8 cellular contexts compared by ENCODE assay signal in the genomic region with DNA sequence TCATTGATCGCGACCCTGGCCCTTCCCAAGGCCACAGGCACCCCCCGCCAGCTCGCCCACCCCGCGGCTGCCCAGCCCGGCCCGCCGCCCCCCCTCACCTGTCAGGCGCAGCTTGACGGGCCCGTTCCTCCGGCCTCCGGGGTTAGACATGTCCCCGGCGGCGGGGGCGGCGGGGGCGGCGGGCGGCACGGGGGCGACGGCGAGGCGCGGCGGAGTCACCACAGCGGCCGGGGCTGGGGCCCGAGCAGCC. TPM values are rescaled to one million over a fixed set of nuclear protein-coding genes. Genes with fewer than 3 reads are reported as not detected.
DNase-seq lines count a peak whose midpoint lies in the region; ATAC-seq, FAIRE-seq and TF ChIP-seq lines count a peak whose summit lies in the region.

No MANE protein-coding gene starts in this region.

- H3K4me3 ChIP-seq in astrocyte of the cerebellum (ENCODE audit: low read depth, low read length), result peak overlapping the region; percentile 66
- H3K4me3 ChIP-seq in HepG2 (replicated peaks in 1 of 3; ENCODE audit: insufficient read depth in 1 of 3, low read depth in 2 of 3, low read length in 3 of 3), result peak overlapping the region; percentile 87 to 94 (median 90)
- H3K4me3 ChIP-seq in thyroid gland (replicated peaks in 1 of 3), result peak overlapping the region; percentile 66 to 86 (median 74)

- peak; percentile 38 for ATAC-seq in GM19023 (IDR thresholded peaks at IDR 0.05; ENCODE audit: unreplicated experiment)
- peak; percentile 44 for ATAC-seq in HG03432 (IDR thresholded peaks at IDR 0.05; ENCODE audit: unreplicated experiment)
- ATAC-seq in HepG2, result no peak

- DNase-seq in astrocyte of the cerebellum (ENCODE audit: low read depth) (no peak), HepG2 (ENCODE audit: low spot score) (no peak), thyroid gland (peak; percentile 57 to 58), erythroblast (lab: John Stamatoyannopoulos, UW) (no peak), H54 (ENCODE audit: insufficient read length, low spot score) (no peak)
- no peak for DNase-seq in stimulated activated CD4-positive, alpha-beta T cell treated with anti-CD3 and anti-CD28 coated beads, Interleukin-2, amount 100 ng/mL, for 24 hours

- H3K27me3 ChIP-seq in HepG2 (ENCODE audit: control insufficient read depth in 1 of 2, insufficient read depth in 2 of 2, low read length in 2 of 2) (no peaks in the 10 kb centered on the region), thyroid gland (no peaks in the 10 kb centered on the region)

- peaks cover 5% of the 10 kb centered on the region; the same call in 1 of the 2 replicates for H4K20me1 ChIP-seq in HepG2 (ENCODE audit: insufficient read depth, low read length)

- H3K4me1 ChIP-seq in HepG2 (ENCODE audit: insufficient read depth, low read length), result peaks cover 51% of the 10 kb centered on the region
- peaks cover 22 to 27% of the 10 kb centered on the region in 2 donors for H3K4me1 ChIP-seq in thyroid gland

- TF ChIP-seq POLR2A in HepG2 (IDR thresholded peaks at IDR 0.05; ENCODE audit: insufficient read depth in 1 of 2, low read depth in 2 of 2, low read length in 2 of 2), result no peak
- TF ChIP-seq POLR2A in thyroid gland (IDR thresholded peaks at IDR 0.05), result no peak
- TF ChIP-seq POLR2A in erythroblast (IDR thresholded peaks at IDR 0.05; ENCODE audit: low read length), result no peak
- TF ChIP-seq POLR2A in H54 (IDR thresholded peaks at IDR 0.05; ENCODE audit: low read depth, low read length), result no peak

- no peak for TF ChIP-seq EP300 in HepG2 (IDR thresholded peaks at IDR 0.05; ENCODE audit: low read depth in 2 of 2, low read length in 2 of 2)
- TF ChIP-seq EP300 in HepG2 (CRISPR knock-in tag; IDR thresholded peaks at IDR 0.05; ENCODE audit: borderline replicate concordance), result no peak

- in situ Hi-C loops in astrocyte of the cerebellum (cut with HindIII; ENCODE audit: low sequenced_read_pairs), result no loop called here
- in situ Hi-C loops in HepG2 (cut with HindIII; ENCODE audit: extremely low pct_ligation_motif_present, low pct_unique_long_range_greater_than_20kb), result no loop called here

- intact Hi-C loops in HepG2 (cut with micrococcal nuclease; ENCODE audit: unreplicated experiment) (loop anchor here (5.0 kb wide), 3 partner anchors 76 to 154 kb away; a partner anchor contains a TSS), thyroid gland (cut with DNase I) (loop anchor here (10.0 kb wide), 1 partner anchor 73 kb away; no protein-coding TSS in a partner anchor)

- no peak for TF ChIP-seq RAD21 in HepG2 (CRISPR knock-in tag; IDR thresholded peaks at IDR 0.05)

- TF ChIP-seq CTCF in astrocyte of the cerebellum (IDR thresholded peaks at IDR 0.05; ENCODE audit: low read depth, low read length, missing control alignments) (no peak), HepG2 (CRISPR knock-in tag; IDR thresholded peaks at IDR 0.05) (no peak), thyroid gland (IDR thresholded peaks at IDR 0.05) (no peak)

- POLR2A ChIA-PET in HepG2 (lab: Yijun Ruan, JAX), result interaction anchor here (0.6 to 2.8 kb wide), 9 partner anchors 9 to 156 kb away, joined by 3 to 18 read pairs (median 4); a partner anchor contains a TSS

- 0% methylated on average over 9 of the region's 32 CpGs for WGBS in HepG2 (ENCODE audit: low lambda C conversion rate)
- 0% methylated on average over 2 to 3 of the region's 32 CpGs for WGBS in thyroid gland, 2 donors

- peak overlapping the region; percentile 79 for H3K9ac ChIP-seq in HepG2 (ENCODE audit: insufficient read depth, low read depth, low read length)

- no TSS peak for BruUV-seq in HepG2 (replicated peaks; lab: Mats Ljungman, UMichigan)

- peaks cover 48% of the 10 kb centered on the region for H3K79me2 ChIP-seq in HepG2 (ENCODE audit: insufficient read depth, low read length)

- H3K9me3 ChIP-seq in HepG2 (ENCODE audit: low read length) (no peaks in the 10 kb centered on the region), thyroid gland (no peaks in the 10 kb centered on the region)

- H3K4me2 ChIP-seq in HepG2 (ENCODE audit: low read depth, low read length), result peak overlapping the region; percentile 95

- H3K27ac ChIP-seq in HepG2 (ENCODE audit: extremely low read length, insufficient read depth, low read length), result peak overlapping the region; percentile 57
- peak overlapping the region; percentile 79 to 83 (median 83) for H3K27ac ChIP-seq in thyroid gland

- no peak overlapping the region for H2AFZ ChIP-seq in HepG2 (ENCODE audit: low read length)

- CTCF ChIA-PET in HepG2 (lab: Yijun Ruan, JAX; ENCODE audit: low intra/inter-chr PET ratio, low total read pairs), result no interaction called here

- no peak for FAIRE-seq in HepG2 (lab: Jason Lieb, UNC)
- FAIRE-seq in H54 (lab: Jason Lieb, UNC), result no peak

- H3K36me3 ChIP-seq in HepG2 (replicated peaks in 1 of 2; ENCODE audit: control insufficient read depth in 1 of 2, insufficient read depth in 2 of 2, low read length in 2 of 2), result no peaks in the 10 kb centered on the region
- H3K36me3 ChIP-seq in thyroid gland, result no peaks in the 10 kb centered on the region

TF ChIP-seq in HepG2, 621 proteins besides CTCF, POLR2A, EP300 and RAD21 (continues in another document):
- TF ChIP-seq, protein P1, sequence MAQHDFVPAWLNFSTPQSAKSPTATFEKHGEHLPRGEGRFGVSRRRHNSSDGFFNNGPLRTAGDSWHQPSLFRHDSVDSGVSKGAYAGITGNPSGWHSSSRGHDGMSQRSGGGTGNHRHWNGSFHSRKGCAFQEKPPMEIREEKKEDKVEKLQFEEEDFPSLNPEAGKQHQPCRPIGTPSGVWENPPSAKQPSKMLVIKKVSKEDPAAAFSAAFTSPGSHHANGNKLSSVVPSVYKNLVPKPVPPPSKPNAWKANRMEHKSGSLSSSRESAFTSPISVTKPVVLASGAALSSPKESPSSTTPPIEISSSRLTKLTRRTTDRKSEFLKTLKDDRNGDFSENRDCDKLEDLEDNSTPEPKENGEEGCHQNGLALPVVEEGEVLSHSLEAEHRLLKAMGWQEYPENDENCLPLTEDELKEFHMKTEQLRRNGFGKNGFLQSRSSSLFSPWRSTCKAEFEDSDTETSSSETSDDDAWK (CRISPR knock-in tag; IDR thresholded peaks at IDR 0.05), result no peak
- TF ChIP-seq BRD4 (CRISPR knock-in tag; IDR thresholded peaks at IDR 0.05) (no peak), MLLT10 (CRISPR knock-in tag; IDR thresholded peaks at IDR 0.05) (no peak), ZC3H13 (CRISPR knock-in tag; IDR thresholded peaks at IDR 0.05) (0 out of 2 replicates have a peak, but pooled peaks have one; percentile 35), AHR (CRISPR knock-in tag; IDR thresholded peaks at IDR 0.05) (no peak), ZNF670 (CRISPR knock-in tag; IDR thresholded peaks at IDR 0.05; ENCODE audit: borderline replicate concordance) (no peak), KMT2B (CRISPR knock-in tag; IDR thresholded peaks at IDR 0.05) (no peak), ZNF367 (CRISPR knock-in tag; IDR thresholded peaks at IDR 0.05; ENCODE audit: borderline replicate concordance) (no peak), DPF2 (CRISPR knock-in tag; IDR thresholded peaks at IDR 0.05; ENCODE audit: borderline replicate concordance, low read depth) (no peak), AGO2 (optimal IDR thresholded peaks at IDR 0.05; ENCODE audit: low read depth, low read length) (no peak), REXO4 (CRISPR knock-in tag; IDR thresholded peaks at IDR 0.05; ENCODE audit: borderline replicate concordance) (no peak)
- TF ChIP-seq, protein P2, sequence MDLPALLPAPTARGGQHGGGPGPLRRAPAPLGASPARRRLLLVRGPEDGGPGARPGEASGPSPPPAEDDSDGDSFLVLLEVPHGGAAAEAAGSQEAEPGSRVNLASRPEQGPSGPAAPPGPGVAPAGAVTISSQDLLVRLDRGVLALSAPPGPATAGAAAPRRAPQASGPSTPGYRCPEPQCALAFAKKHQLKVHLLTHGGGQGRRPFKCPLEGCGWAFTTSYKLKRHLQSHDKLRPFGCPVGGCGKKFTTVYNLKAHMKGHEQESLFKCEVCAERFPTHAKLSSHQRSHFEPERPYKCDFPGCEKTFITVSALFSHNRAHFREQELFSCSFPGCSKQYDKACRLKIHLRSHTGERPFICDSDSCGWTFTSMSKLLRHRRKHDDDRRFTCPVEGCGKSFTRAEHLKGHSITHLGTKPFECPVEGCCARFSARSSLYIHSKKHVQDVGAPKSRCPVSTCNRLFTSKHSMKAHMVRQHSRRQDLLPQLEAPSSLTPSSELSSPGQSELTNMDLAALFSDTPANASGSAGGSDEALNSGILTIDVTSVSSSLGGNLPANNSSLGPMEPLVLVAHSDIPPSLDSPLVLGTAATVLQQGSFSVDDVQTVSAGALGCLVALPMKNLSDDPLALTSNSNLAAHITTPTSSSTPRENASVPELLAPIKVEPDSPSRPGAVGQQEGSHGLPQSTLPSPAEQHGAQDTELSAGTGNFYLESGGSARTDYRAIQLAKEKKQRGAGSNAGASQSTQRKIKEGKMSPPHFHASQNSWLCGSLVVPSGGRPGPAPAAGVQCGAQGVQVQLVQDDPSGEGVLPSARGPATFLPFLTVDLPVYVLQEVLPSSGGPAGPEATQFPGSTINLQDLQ (CRISPR knock-in tag; IDR thresholded peaks at IDR 0.05), result no peak

RNA-seq across cellular contexts. Expression of a gene that starts 0.5 kb away (rescaled TPM):
- total RNA-seq in HepG2 (2016; rRNA removed; fragmentation: Illumina TruSeq; extraction: Trizol) (24.3 and 29.3 TPM in 2 replicates), thyroid gland (10 to 100 TPM; 26.3 to 39.0 (median 29.6) TPM)
- 9.8 and 12.5 TPM in 2 replicates for total RNA-seq in HepG2 (2016; cell fraction: cytosol; rRNA removed; fragmentation: Illumina TruSeq; extraction: Trizol; ENCODE audit: low read depth)
- 23.1 and 28.2 TPM in 2 replicates for total RNA-seq in HepG2 (2016; cell fraction: insoluble cytoplasmic fraction; rRNA removed; fragmentation: Illumina TruSeq; extraction: Trizol)
- total RNA-seq in HepG2 (2016; cell fraction: membrane; rRNA removed; fragmentation: Illumina TruSeq; extraction: Trizol), result 16.9 and 17.9 TPM in 2 replicates
- total RNA-seq in HepG2 (2016; cell fraction: nucleus; rRNA removed; fragmentation: Illumina TruSeq; extraction: Trizol), result 23.0 and 24.2 TPM in 2 replicates
- 12.9 and 14.9 TPM in 2 replicates for polyA plus RNA-seq in HepG2 (2011; rRNA removed)
- 6.7 and 10.4 TPM in 2 replicates for polyA plus RNA-seq in HepG2 (2011; cell fraction: cytosol; rRNA removed)
- 10.2 and 12.2 TPM in 2 replicates for polyA plus RNA-seq in HepG2 (2011; cell fraction: nucleus; rRNA removed)
- polyA plus RNA-seq in HepG2 (2012), result 13.3 and 15.9 TPM in 2 replicates
- 1.3 and 1.5 TPM in 2 replicates for polyA plus RNA-seq in HepG2 (2016; cell fraction: cytosol; fragmentation: Illumina TruSeq; extraction: Trizol; ENCODE audit: low read depth)
- polyA plus RNA-seq in HepG2 (2016; cell fraction: insoluble cytoplasmic fraction; fragmentation: Illumina TruSeq; extraction: Trizol; ENCODE audit: low read depth), result 20.3 and 21.2 TPM in 2 replicates
- polyA plus RNA-seq in HepG2 (2016; cell fraction: membrane; fragmentation: Illumina TruSeq; extraction: Trizol; ENCODE audit: low read depth), result 5.1 and 5.8 TPM in 2 replicates
- polyA plus RNA-seq in HepG2 (2016; cell fraction: nucleus; fragmentation: Illumina TruSeq; extraction: Trizol; ENCODE audit: insufficient read depth, low read depth), result 24.6 and 25.3 TPM in 2 replicates
- 16.0 and 18.1 TPM in 2 replicates for polyA minus RNA-seq in HepG2 (2011; rRNA and poly(A)+ RNA removed; ENCODE audit: low replicate concordance)
- polyA minus RNA-seq in HepG2 (2011; cell fraction: cytosol; rRNA and poly(A)+ RNA removed), result 14.9 and 18.5 TPM in 2 replicates
- polyA minus RNA-seq in HepG2 (2011; cell fraction: nucleus; rRNA and poly(A)+ RNA removed), result 28.2 and 34.3 TPM in 2 replicates

Comparison
In these comparisons a context has a peak if more than half of its experiments do, and no peak if none do; other contexts are left out.
1. DNase-seq: peak in thyroid gland (2 of 2); none in astrocyte of the cerebellum (single experiment), HepG2 (single experiment), erythroblast (0 of 2), stimulated activated CD4-positive, alpha-beta T cell treated with anti-CD3 and anti-CD28 coated beads, Interleukin-2, amount 100 ng/mL, for 24 hours (0 of 2) and H54 (single experiment).
2. Peak in every context shown above with its lines, with median percentiles within 50 percentile points of each other: H3K4me3 ChIP-seq.